Comparison of ENCODE assay signal across 1 cellular context in the genomic region with DNA sequence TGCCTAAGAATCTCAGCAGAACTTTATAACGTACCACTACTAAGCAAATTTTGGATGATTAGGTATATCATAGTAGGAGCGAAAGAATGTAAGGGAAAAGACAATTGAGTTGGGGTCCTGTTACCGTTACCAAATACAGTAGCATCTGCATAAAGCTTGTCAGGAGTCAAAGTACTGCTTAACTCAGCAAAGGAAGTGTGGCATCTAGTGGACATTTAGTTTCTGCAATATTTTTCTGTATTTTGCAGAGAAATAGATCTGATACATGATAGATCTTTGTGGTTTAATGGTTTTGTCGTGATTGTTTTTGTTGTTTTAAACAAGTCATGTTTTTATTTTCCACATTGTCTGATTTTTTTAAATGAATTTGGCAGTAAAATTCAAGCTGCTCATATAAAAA.
TF ChIP-seq lines count a peak whose summit lies in the region.

No MANE protein-coding gene starts in this region.

TF ChIP-seq in H1, 55 proteins besides CTCF, POLR2A, EP300 and RAD21 (continued from another document):
- TF ChIP-seq, protein P1, sequence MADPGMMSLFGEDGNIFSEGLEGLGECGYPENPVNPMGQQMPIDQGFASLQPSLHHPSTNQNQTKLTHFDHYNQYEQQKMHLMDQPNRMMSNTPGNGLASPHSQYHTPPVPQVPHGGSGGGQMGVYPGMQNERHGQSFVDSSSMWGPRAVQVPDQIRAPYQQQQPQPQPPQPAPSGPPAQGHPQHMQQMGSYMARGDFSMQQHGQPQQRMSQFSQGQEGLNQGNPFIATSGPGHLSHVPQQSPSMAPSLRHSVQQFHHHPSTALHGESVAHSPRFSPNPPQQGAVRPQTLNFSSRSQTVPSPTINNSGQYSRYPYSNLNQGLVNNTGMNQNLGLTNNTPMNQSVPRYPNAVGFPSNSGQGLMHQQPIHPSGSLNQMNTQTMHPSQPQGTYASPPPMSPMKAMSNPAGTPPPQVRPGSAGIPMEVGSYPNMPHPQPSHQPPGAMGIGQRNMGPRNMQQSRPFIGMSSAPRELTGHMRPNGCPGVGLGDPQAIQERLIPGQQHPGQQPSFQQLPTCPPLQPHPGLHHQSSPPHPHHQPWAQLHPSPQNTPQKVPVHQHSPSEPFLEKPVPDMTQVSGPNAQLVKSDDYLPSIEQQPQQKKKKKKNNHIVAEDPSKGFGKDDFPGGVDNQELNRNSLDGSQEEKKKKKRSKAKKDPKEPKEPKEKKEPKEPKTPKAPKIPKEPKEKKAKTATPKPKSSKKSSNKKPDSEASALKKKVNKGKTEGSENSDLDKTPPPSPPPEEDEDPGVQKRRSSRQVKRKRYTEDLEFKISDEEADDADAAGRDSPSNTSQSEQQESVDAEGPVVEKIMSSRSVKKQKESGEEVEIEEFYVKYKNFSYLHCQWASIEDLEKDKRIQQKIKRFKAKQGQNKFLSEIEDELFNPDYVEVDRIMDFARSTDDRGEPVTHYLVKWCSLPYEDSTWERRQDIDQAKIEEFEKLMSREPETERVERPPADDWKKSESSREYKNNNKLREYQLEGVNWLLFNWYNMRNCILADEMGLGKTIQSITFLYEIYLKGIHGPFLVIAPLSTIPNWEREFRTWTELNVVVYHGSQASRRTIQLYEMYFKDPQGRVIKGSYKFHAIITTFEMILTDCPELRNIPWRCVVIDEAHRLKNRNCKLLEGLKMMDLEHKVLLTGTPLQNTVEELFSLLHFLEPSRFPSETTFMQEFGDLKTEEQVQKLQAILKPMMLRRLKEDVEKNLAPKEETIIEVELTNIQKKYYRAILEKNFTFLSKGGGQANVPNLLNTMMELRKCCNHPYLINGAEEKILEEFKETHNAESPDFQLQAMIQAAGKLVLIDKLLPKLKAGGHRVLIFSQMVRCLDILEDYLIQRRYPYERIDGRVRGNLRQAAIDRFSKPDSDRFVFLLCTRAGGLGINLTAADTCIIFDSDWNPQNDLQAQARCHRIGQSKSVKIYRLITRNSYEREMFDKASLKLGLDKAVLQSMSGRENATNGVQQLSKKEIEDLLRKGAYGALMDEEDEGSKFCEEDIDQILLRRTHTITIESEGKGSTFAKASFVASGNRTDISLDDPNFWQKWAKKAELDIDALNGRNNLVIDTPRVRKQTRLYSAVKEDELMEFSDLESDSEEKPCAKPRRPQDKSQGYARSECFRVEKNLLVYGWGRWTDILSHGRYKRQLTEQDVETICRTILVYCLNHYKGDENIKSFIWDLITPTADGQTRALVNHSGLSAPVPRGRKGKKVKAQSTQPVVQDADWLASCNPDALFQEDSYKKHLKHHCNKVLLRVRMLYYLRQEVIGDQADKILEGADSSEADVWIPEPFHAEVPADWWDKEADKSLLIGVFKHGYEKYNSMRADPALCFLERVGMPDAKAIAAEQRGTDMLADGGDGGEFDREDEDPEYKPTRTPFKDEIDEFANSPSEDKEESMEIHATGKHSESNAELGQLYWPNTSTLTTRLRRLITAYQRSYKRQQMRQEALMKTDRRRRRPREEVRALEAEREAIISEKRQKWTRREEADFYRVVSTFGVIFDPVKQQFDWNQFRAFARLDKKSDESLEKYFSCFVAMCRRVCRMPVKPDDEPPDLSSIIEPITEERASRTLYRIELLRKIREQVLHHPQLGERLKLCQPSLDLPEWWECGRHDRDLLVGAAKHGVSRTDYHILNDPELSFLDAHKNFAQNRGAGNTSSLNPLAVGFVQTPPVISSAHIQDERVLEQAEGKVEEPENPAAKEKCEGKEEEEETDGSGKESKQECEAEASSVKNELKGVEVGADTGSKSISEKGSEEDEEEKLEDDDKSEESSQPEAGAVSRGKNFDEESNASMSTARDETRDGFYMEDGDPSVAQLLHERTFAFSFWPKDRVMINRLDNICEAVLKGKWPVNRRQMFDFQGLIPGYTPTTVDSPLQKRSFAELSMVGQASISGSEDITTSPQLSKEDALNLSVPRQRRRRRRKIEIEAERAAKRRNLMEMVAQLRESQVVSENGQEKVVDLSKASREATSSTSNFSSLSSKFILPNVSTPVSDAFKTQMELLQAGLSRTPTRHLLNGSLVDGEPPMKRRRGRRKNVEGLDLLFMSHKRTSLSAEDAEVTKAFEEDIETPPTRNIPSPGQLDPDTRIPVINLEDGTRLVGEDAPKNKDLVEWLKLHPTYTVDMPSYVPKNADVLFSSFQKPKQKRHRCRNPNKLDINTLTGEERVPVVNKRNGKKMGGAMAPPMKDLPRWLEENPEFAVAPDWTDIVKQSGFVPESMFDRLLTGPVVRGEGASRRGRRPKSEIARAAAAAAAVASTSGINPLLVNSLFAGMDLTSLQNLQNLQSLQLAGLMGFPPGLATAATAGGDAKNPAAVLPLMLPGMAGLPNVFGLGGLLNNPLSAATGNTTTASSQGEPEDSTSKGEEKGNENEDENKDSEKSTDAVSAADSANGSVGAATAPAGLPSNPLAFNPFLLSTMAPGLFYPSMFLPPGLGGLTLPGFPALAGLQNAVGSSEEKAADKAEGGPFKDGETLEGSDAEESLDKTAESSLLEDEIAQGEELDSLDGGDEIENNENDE (IDR thresholded peaks at IDR 0.05; ENCODE audit: insufficient replicate concordance, low read length) = no peak
- TF ChIP-seq HDAC6 (IDR thresholded peaks at IDR 0.05; ENCODE audit: low read depth, low read length) = no peak
- no peak for TF ChIP-seq GTF2F1 (IDR thresholded peaks at IDR 0.05; ENCODE audit: borderline replicate concordance, low read depth, low read length)
- TF ChIP-seq POLR2AphosphoS5 (IDR thresholded peaks at IDR 0.05; ENCODE audit: low read depth, low read length) = no peak
- no peak for TF ChIP-seq CHD1 (IDR thresholded peaks at IDR 0.05; ENCODE audit: low read depth, low read length)
- TF ChIP-seq KDM1A (IDR thresholded peaks at IDR 0.05; ENCODE audit: borderline replicate concordance, low read length) = no peak
- TF ChIP-seq ASH2L (IDR thresholded peaks at IDR 0.05; ENCODE audit: low read length) = no peak
- no peak for TF ChIP-seq TBP (IDR thresholded peaks at IDR 0.05; ENCODE audit: low read depth, low read length)
- TF ChIP-seq CEBPB (IDR thresholded peaks at IDR 0.05; ENCODE audit: low read depth, low read length) = no peak
- TF ChIP-seq, protein P2, sequence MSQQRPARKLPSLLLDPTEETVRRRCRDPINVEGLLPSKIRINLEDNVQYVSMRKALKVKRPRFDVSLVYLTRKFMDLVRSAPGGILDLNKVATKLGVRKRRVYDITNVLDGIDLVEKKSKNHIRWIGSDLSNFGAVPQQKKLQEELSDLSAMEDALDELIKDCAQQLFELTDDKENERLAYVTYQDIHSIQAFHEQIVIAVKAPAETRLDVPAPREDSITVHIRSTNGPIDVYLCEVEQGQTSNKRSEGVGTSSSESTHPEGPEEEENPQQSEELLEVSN (IDR thresholded peaks at IDR 0.05) = no peak
- TF ChIP-seq CREB1 (IDR thresholded peaks at IDR 0.05) = no peak
- TF ChIP-seq, protein P3, sequence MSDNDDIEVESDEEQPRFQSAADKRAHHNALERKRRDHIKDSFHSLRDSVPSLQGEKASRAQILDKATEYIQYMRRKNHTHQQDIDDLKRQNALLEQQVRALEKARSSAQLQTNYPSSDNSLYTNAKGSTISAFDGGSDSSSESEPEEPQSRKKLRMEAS (IDR thresholded peaks at IDR 0.05) = no peak
- TF ChIP-seq RNF2 (IDR thresholded peaks at IDR 0.05; ENCODE audit: borderline replicate concordance, low read depth, low read length, missing control alignments, poor library complexity, severe bottlenecking) = no peak
- TF ChIP-seq SIN3A (conservative IDR thresholded peaks at IDR 0.05 in 1 of 2, IDR thresholded peaks at IDR 0.05 in 1 of 2; ENCODE audit: low read depth in 1 of 2, low read length in 2 of 2) = no peak
- no peak for TF ChIP-seq CBX5 (IDR thresholded peaks at IDR 0.05; ENCODE audit: low read depth, low read length)
- no peak for TF ChIP-seq POU5F1 (IDR thresholded peaks at IDR 0.05; ENCODE audit: low read depth, low read length)
- TF ChIP-seq SIRT6 (IDR thresholded peaks at IDR 0.05; ENCODE audit: low read length) = no peak
- TF ChIP-seq HDAC2 (IDR thresholded peaks at IDR 0.05; ENCODE audit: borderline replicate concordance in 1 of 2, low read depth in 2 of 2, low read length in 2 of 2) = no peak
